Comparison of ENCODE assay signal across 12 cellular contexts in genomic region chr2:85774126-85774978, GRCh38. TPM values are rescaled to one million over a fixed set of nuclear protein-coding genes. Genes with fewer than 3 reads are reported as not detected.
DNase-seq lines count a peak whose midpoint lies in the region; ATAC-seq and TF ChIP-seq lines count a peak whose summit lies in the region.
"Had no signal": no experiment of that assay in that cellular context is flagged by ENCODE, and none has a peak within 500 bp of the region (broad histone marks: within the 10 kb centered on the region; RNA-seq: fewer than 3 reads in every experiment).

No MANE protein-coding gene starts in this region.

- H3K36me3 ChIP-seq in heart right ventricle (peaks cover 0 to 12% (median 0%) of the 10 kb centered on the region in 9 donors), osteoblast (ENCODE audit: insufficient read depth, low read length) (peaks cover 9% of the 10 kb centered on the region), upper lobe of left lung (peaks cover 0 to 83% (median 33%) of the 10 kb centered on the region in 4 donors)
- H3K36me3 ChIP-seq: BE2C had no signal

- WGBS in heart right ventricle, 2 donors, result 58 to 67% methylated on average over 9 of the region's 9 CpGs
- WGBS in upper lobe of left lung, 2 donors, result 80 to 85% methylated on average over 5 to 9 of the region's 9 CpGs

- H4K20me1 ChIP-seq in osteoblast (ENCODE audit: insufficient read depth, low read length), result peaks cover 6% of the 10 kb centered on the region

- peak overlapping the region; percentile 76; the same call in 1 of the 2 replicates for H3K27ac ChIP-seq in VCaP
- H3K27ac ChIP-seq in heart right ventricle, result peak overlapping the region; percentile 86 to 96 (median 91)
- no peak overlapping the region for H3K27ac ChIP-seq in osteoblast (ENCODE audit: low read depth, low read length)
- H3K27ac ChIP-seq in upper lobe of left lung, result peak overlapping the region; percentile 23 to 85 (median 78)

- intact Hi-C loops in heart right ventricle (cut with DNase I), result no loop called here

- ATAC-seq in heart right ventricle, result peak in 6 of 8 donors; percentile 17 to 59 (median 31)
- ATAC-seq in upper lobe of left lung (ENCODE audit: low FRiP score in 2 of 2), result no peak
- ATAC-seq in HG02870 (IDR thresholded peaks at IDR 0.05; ENCODE audit: unreplicated experiment), result no peak
- ATAC-seq: WTC11 had no signal

- no peak for TF ChIP-seq EP300 in upper lobe of left lung (IDR thresholded peaks at IDR 0.05)

- peak in 1 of 2 donors; percentile 62 for DNase-seq in heart right ventricle
- DNase-seq in osteoblast (ENCODE audit: insufficient read length, low spot score, missing footprints), result peak; percentile 62
- DNase-seq in upper lobe of left lung, result no peak
- no peak for DNase-seq in activated CD8-positive, alpha-beta memory T cell treated with anti-CD3 and anti-CD28 coated beads, Interleukin-2, amount 50 U/mL, for 4 hours
- no peak for DNase-seq in NOMO-1 treated with DMSO at 0.1 percent for 48 hours (lab: John Stamatoyannopoulos, UW; ENCODE audit: unreplicated experiment)
- DNase-seq: activated gamma-delta T cell treated with Interleukin-2 at 50 U/mL for 16 hours, NCI-H1417 treated with DMSO at 0.1 percent for 48 hours, NCI-H2227 treated with DMSO at 0.1 percent for 48 hours had no signal

- TF ChIP-seq CTCF in VCaP (conservative IDR thresholded peaks at IDR 0.05) (no peak), heart right ventricle (IDR thresholded peaks at IDR 0.05) (no peak), osteoblast (IDR thresholded peaks at IDR 0.05; ENCODE audit: extremely low read depth, low read depth, low read length) (no peak), upper lobe of left lung (IDR thresholded peaks at IDR 0.05) (no peak)

- H3K4me1 ChIP-seq in heart right ventricle, result peaks cover 68 to 100% (median 96%) of the 10 kb centered on the region in 9 donors
- peaks cover 39% of the 10 kb centered on the region for H3K4me1 ChIP-seq in osteoblast (ENCODE audit: insufficient read depth, low read length)
- peaks cover 66 to 92% (median 91%) of the 10 kb centered on the region in 4 donors for H3K4me1 ChIP-seq in upper lobe of left lung

- H3K27me3 ChIP-seq in heart right ventricle (peaks cover 0 to 5% (median 0%) of the 10 kb centered on the region in 7 donors), osteoblast (ENCODE audit: insufficient read depth, low read length) (no peaks in the 10 kb centered on the region), upper lobe of left lung (no peaks in the 10 kb centered on the region)
- H3K27me3 ChIP-seq: BE2C had no signal

- peaks cover 53% of the 10 kb centered on the region for H3K79me2 ChIP-seq in osteoblast (ENCODE audit: insufficient read depth, low read length)

- no peak overlapping the region for H3K4me2 ChIP-seq in osteoblast (ENCODE audit: insufficient read depth, low read length)

- no peak overlapping the region for H3K4me3 ChIP-seq in heart right ventricle
- no peak overlapping the region for H3K4me3 ChIP-seq in osteoblast (ENCODE audit: insufficient read depth, low read length)
- H3K4me3 ChIP-seq in upper lobe of left lung, result no peak overlapping the region

- H3K9me3 ChIP-seq in heart right ventricle (no peaks in the 10 kb centered on the region), osteoblast (ENCODE audit: low read depth, low read length) (no peaks in the 10 kb centered on the region), upper lobe of left lung (no peaks in the 10 kb centered on the region)
- H3K9me3 ChIP-seq: BE2C had no signal

- H2AFZ ChIP-seq in osteoblast (ENCODE audit: low read length), result no peak overlapping the region

- TF ChIP-seq POLR2A in upper lobe of left lung (IDR thresholded peaks at IDR 0.05), result no peak

RNA-seq across cellular contexts. Expression of gene ATOH8, which starts 20.6 kb away (rescaled TPM):
- total RNA-seq in heart right ventricle, result 10 to 100 TPM in 9 of 10 donors, 1 to 10 TPM in 1; 8.7 to 33.4 (median 15.2) TPM
- polyA plus RNA-seq in heart right ventricle, result 10 to 100 TPM; 35.2 to 45.9 TPM
- 18.6 and 35.1 TPM in 2 replicates for total RNA-seq in osteoblast
- 100 to 1,000 TPM in 2 of 6 donors, 10 to 100 TPM in 4; 60.2 to 121 (median 85.1) TPM for total RNA-seq in upper lobe of left lung

Comparison
In these comparisons a context has a peak if more than half of its experiments do, and no peak if none do; other contexts are left out.
1. ATAC-seq: peak in heart right ventricle (6 of 8); none in upper lobe of left lung (0 of 2) and HG02870 (single experiment).